Comparison of ENCODE assay signal across 24 cellular contexts in genomic region chr14:105387530-105387922, GRCh38. TPM values are rescaled to one million over a fixed set of nuclear protein-coding genes. Genes with fewer than 3 reads are reported as not detected.
"Had no signal": no experiment of that assay in that cellular context is flagged by ENCODE, and none has a peak within 500 bp of the region (broad histone marks: within the 10 kb centered on the region; RNA-seq: fewer than 3 reads in every experiment).

No MANE protein-coding gene starts in this region.

- ATAC-seq: activated CD8-positive, alpha-beta T cell treated with anti-CD3 and anti-CD28 coated beads for 36 hours; left colon; stimulated activated effector memory CD8-positive, alpha-beta T cell treated with anti-CD3 and anti-CD28 coated beads, Interleukin-12 subunit alpha, Interleukin-12 subunit beta, amount 100 ng/mL, for 72 hours; upper lobe of right lung had no signal

- H3K4me3 Mint-ChIP-seq: activated CD8-positive, alpha-beta T cell treated with anti-CD3 and anti-CD28 coated beads for 36 hours; activated naive CD8-positive, alpha-beta T cell treated with anti-CD3 and anti-CD28 coated beads for 36 hours; activated T-helper 17 cell treated with anti-CD3 and anti-CD28 coated beads, Interleukin-2, amount 50 U/mL, for 72 hours; immature natural killer cell; nephron progenitor cell; stimulated activated effector memory CD8-positive, alpha-beta T cell treated with anti-CD3 and anti-CD28 coated beads, Interleukin-12 subunit alpha, Interleukin-12 subunit beta, amount 100 ng/mL, for 72 hours had no signal

- H3K4me1 Mint-ChIP-seq: activated T-helper 17 cell treated with anti-CD3 and anti-CD28 coated beads, Interleukin-2, amount 50 U/mL, for 72 hours; stimulated activated effector memory CD8-positive, alpha-beta T cell treated with anti-CD3 and anti-CD28 coated beads, Interleukin-12 subunit alpha, Interleukin-12 subunit beta, amount 100 ng/mL, for 72 hours had no signal

- H3K27ac Mint-ChIP-seq: activated CD8-positive, alpha-beta T cell treated with anti-CD3 and anti-CD28 coated beads for 36 hours; activated naive CD8-positive, alpha-beta T cell treated with anti-CD3 and anti-CD28 coated beads for 36 hours; activated T-helper 17 cell treated with anti-CD3 and anti-CD28 coated beads, Interleukin-2, amount 50 U/mL, for 72 hours; immature natural killer cell; nephron progenitor cell; stimulated activated effector memory CD8-positive, alpha-beta T cell treated with anti-CD3 and anti-CD28 coated beads, Interleukin-12 subunit alpha, Interleukin-12 subunit beta, amount 100 ng/mL, for 72 hours had no signal

- H3K4me3 ChIP-seq: esophagus squamous epithelium, lung, skin epidermis, thoracic aorta, upper lobe of right lung had no signal

- H3K27me3 Mint-ChIP-seq: activated CD8-positive, alpha-beta T cell treated with anti-CD3 and anti-CD28 coated beads for 36 hours; activated naive CD8-positive, alpha-beta T cell treated with anti-CD3 and anti-CD28 coated beads for 36 hours; activated T-helper 17 cell treated with anti-CD3 and anti-CD28 coated beads, Interleukin-2, amount 50 U/mL, for 72 hours had no signal

- H3K9me3 ChIP-seq: esophagus squamous epithelium, thoracic aorta, upper lobe of right lung had no signal

- H3K9me3 Mint-ChIP-seq: activated CD8-positive, alpha-beta T cell treated with anti-CD3 and anti-CD28 coated beads for 36 hours; activated naive CD8-positive, alpha-beta T cell treated with anti-CD3 and anti-CD28 coated beads for 36 hours; activated T-helper 17 cell treated with anti-CD3 and anti-CD28 coated beads, Interleukin-2, amount 50 U/mL, for 72 hours; immature natural killer cell; nephron progenitor cell; stimulated activated effector memory CD8-positive, alpha-beta T cell treated with anti-CD3 and anti-CD28 coated beads, Interleukin-12 subunit alpha, Interleukin-12 subunit beta, amount 100 ng/mL, for 72 hours had no signal

- H3K36me3 Mint-ChIP-seq: activated naive CD8-positive, alpha-beta T cell treated with anti-CD3 and anti-CD28 coated beads for 36 hours; stimulated activated effector memory CD8-positive, alpha-beta T cell treated with anti-CD3 and anti-CD28 coated beads, Interleukin-12 subunit alpha, Interleukin-12 subunit beta, amount 100 ng/mL, for 72 hours had no signal

- DNase-seq: activated CD4-positive, alpha-beta T cell treated with anti-CD3 and anti-CD28 coated beads for 48 hours; activated CD4-positive, CD25-positive, alpha-beta regulatory T cell; activated CD8-positive, alpha-beta T cell treated with anti-CD3 and anti-CD28 coated beads for 36 hours; activated naive CD4-positive, alpha-beta T cell; activated naive CD8-positive, alpha-beta T cell treated with anti-CD3 and anti-CD28 coated beads for 36 hours; activated T-cell treated with anti-CD3 and anti-CD28 coated beads, Interleukin-2, amount 50 U/mL, for 1 hour; amniotic stem cell; dermis blood vessel endothelial cell; effector memory CD4-positive, alpha-beta T cell; esophagus squamous epithelium; immature natural killer cell; left colon; nephron progenitor cell; occipital lobe; stimulated activated CD4-positive, alpha-beta T cell treated with anti-CD3 and anti-CD28 coated beads, Interleukin-15, amount 100 ng/mL, for 24 hours; stimulated activated CD4-positive, alpha-beta T cell treated with anti-CD3 and anti-CD28 coated beads, Interleukin-4, amount 100 ng/mL, for 24 hours; T-helper 1 cell; T1000; upper lobe of right lung had no signal

RNA-seq across cellular contexts. Expression of gene TEX22, which starts 10.8 kb away (rescaled TPM):
- total RNA-seq: thoracic aorta had no signal
